Comparison of ENCODE assay signal across 10 cellular contexts in the genomic region with DNA sequence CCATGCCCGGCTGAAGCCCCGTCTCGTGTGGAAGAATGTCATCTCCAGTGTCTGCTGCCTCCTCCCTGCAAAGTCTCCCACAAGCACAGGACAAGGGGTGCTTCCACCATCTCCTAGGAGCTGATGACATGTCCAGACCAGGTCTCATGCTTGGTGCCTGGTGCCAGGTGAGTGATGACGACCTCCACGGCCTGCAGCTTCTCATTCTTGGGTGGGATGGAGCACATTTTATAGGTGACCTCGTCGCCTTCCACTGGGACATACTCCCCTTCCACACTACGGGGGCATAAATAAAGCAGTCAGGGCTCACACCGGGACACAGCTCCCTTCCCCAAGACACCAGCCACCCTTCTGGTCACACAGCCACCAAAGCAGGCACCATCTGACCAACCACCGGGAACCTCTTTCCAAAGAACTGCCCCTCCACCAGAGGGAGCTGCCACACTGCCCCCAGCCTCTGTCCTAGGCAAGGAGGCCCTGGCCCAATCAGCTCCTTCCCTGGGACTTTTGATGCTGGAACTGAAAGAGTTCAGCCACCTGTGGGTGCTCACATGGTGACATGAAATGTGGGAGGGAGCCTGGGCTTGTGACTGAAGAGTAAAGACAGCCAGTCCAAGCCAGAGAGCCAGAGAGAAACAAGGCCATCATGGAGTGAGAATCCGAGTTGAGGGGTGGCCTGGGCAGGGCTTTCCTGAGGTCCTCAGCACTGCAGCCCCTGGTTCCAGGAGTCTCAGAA. TPM values are rescaled to one million over a fixed set of nuclear protein-coding genes. Genes with fewer than 3 reads are reported as not detected.
DNase-seq lines count a peak whose midpoint lies in the region; ATAC-seq, FAIRE-seq and TF ChIP-seq lines count a peak whose summit lies in the region.
"Had no signal": no experiment of that assay in that cellular context is flagged by ENCODE, and none has a peak within 500 bp of the region (broad histone marks: within the 10 kb centered on the region; RNA-seq: fewer than 3 reads in every experiment).

No MANE protein-coding gene starts in this region.

- H3K4me3 Mint-ChIP-seq in natural killer cell treated with Interleukin-12 subunit alpha and Interleukin-12 subunit beta and Interleukin-15 and Interleukin-18, amount 100 ng/mL, for 72 hours, result no peak overlapping the region
- H3K4me3 Mint-ChIP-seq in natural killer cell, result no peak overlapping the region

- intact Hi-C loops in natural killer cell (cut with micrococcal nuclease) (no loop called here), upper lobe of right lung (cut with DNase I) (no loop called here)

- peaks cover 21% of the 10 kb centered on the region for H3K79me2 ChIP-seq in keratinocyte (ENCODE audit: control insufficient read depth, insufficient read depth, low read length)

- H3K36me3 ChIP-seq in keratinocyte (ENCODE audit: control insufficient read depth in 2 of 2, extremely low read depth in 1 of 2, insufficient read depth in 2 of 2, low read length in 2 of 2), result peaks cover 24 to 25% of the 10 kb centered on the region in 2 experiments
- peaks cover 58% of the 10 kb centered on the region for H3K36me3 ChIP-seq in upper lobe of right lung

- no peak for FAIRE-seq in keratinocyte (lab: Jason Lieb, UNC)

- H3K27ac ChIP-seq in keratinocyte (ENCODE audit: control insufficient read depth, insufficient read depth, low read length) (no peak overlapping the region), upper lobe of right lung (peak overlapping the region; percentile 24)
- H3K27ac ChIP-seq: tibial artery had no signal

- H3K27me3 ChIP-seq in keratinocyte (ENCODE audit: control insufficient read depth, extremely low read depth, insufficient read depth, low read length), result no peaks in the 10 kb centered on the region
- H3K27me3 ChIP-seq in upper lobe of right lung, result no peaks in the 10 kb centered on the region
- H3K27me3 ChIP-seq: tibial artery had no signal

- no peaks in the 10 kb centered on the region for H3K27me3 Mint-ChIP-seq in natural killer cell treated with Interleukin-12 subunit alpha and Interleukin-12 subunit beta and Interleukin-15 and Interleukin-18, amount 100 ng/mL, for 72 hours
- no peaks in the 10 kb centered on the region for H3K27me3 Mint-ChIP-seq in natural killer cell (ENCODE audit: low read depth in 2 of 2)

- H3K36me3 Mint-ChIP-seq in natural killer cell treated with Interleukin-12 subunit alpha and Interleukin-12 subunit beta and Interleukin-15 and Interleukin-18, amount 100 ng/mL, for 72 hours, result no peaks in the 10 kb centered on the region
- H3K36me3 Mint-ChIP-seq in natural killer cell, result no peaks in the 10 kb centered on the region

- no peaks in the 10 kb centered on the region for H3K9me3 ChIP-seq in keratinocyte (ENCODE audit: control insufficient read depth, low read depth, low read length)
- H3K9me3 ChIP-seq in upper lobe of right lung, result no peaks in the 10 kb centered on the region
- H3K9me3 ChIP-seq: tibial artery had no signal

- peaks cover 12 to 22% of the 10 kb centered on the region in 2 donors for H3K4me1 Mint-ChIP-seq in natural killer cell treated with Interleukin-12 subunit alpha and Interleukin-12 subunit beta and Interleukin-15 and Interleukin-18, amount 100 ng/mL, for 72 hours (ENCODE audit: low read depth in 2 of 2)
- H3K4me1 Mint-ChIP-seq in natural killer cell, result peaks cover 21 to 35% of the 10 kb centered on the region in 2 donors

- dilution Hi-C loops in keratinocyte (cut with MboI; ENCODE audit: extremely low pct_ligation_motif_present, low sequenced_read_pairs), result no loop called here

- H3K4me1 ChIP-seq in keratinocyte (ENCODE audit: control insufficient read depth, extremely low read depth, insufficient read depth, low read length), result peaks cover 11% of the 10 kb centered on the region
- H3K4me1 ChIP-seq in upper lobe of right lung, result peaks cover 23% of the 10 kb centered on the region

- ATAC-seq in natural killer cell treated with Interleukin-12 subunit alpha and Interleukin-12 subunit beta and Interleukin-15 and Interleukin-18, amount 100 ng/mL, for 72 hours, result no peak
- ATAC-seq in natural killer cell, result no peak
- ATAC-seq in upper lobe of right lung, result no peak
- no peak for ATAC-seq in GM19467 (IDR thresholded peaks at IDR 0.05; ENCODE audit: unreplicated experiment)

- H3K9me1 ChIP-seq in keratinocyte (ENCODE audit: control insufficient read depth, extremely low read depth, insufficient read depth, low read length), result no peaks in the 10 kb centered on the region

- H3K9ac ChIP-seq in keratinocyte (ENCODE audit: control insufficient read depth, extremely low read depth, insufficient read depth, low read length), result no peak overlapping the region

- no peak overlapping the region for H2AFZ ChIP-seq in keratinocyte (ENCODE audit: control insufficient read depth, low read length)

- H3K4me2 ChIP-seq in keratinocyte (ENCODE audit: control insufficient read depth, extremely low read depth, insufficient read depth, low read depth, low read length), result no peak overlapping the region

- H4K20me1 ChIP-seq in keratinocyte (ENCODE audit: control insufficient read depth, extremely low read depth, insufficient read depth, low read length), result no peaks in the 10 kb centered on the region

- H3K9me3 Mint-ChIP-seq in natural killer cell treated with Interleukin-12 subunit alpha and Interleukin-12 subunit beta and Interleukin-15 and Interleukin-18, amount 100 ng/mL, for 72 hours, result no peaks in the 10 kb centered on the region
- no peaks in the 10 kb centered on the region for H3K9me3 Mint-ChIP-seq in natural killer cell

- TF ChIP-seq CTCF in natural killer cell (IDR thresholded peaks at IDR 0.05), result no peak
- 0 out of 2 replicates have a peak, but pooled peaks have one; percentile 10 for TF ChIP-seq CTCF in WI38 (IDR thresholded peaks at IDR 0.05; ENCODE audit: low read depth, low read length)
- TF ChIP-seq CTCF in keratinocyte (optimal IDR thresholded peaks at IDR 0.05 in 1 of 3, IDR thresholded peaks at IDR 0.05 in 1 of 3, conservative IDR thresholded peaks at IDR 0.05 in 1 of 3; ENCODE audit: extremely low read depth in 1 of 3, insufficient read depth in 2 of 3, low read length in 3 of 3), result peak in 2 of 3 experiments; percentile 42
- TF ChIP-seq CTCF in upper lobe of right lung (IDR thresholded peaks at IDR 0.05), result peak; percentile 10

- peak; percentile 44 for DNase-seq in natural killer cell treated with Interleukin-12 subunit alpha and Interleukin-12 subunit beta and Interleukin-15 and Interleukin-18, amount 100 ng/mL, for 72 hours (ENCODE audit: low spot score)
- DNase-seq in natural killer cell (no peak), keratinocyte (ENCODE audit: low read depth, low spot score) (no peak), upper lobe of right lung (peak; percentile 35), NCI-H2029 treated with DMSO at 0.1 percent for 48 hours (lab: John Stamatoyannopoulos, UW) (no peak), NCI-H510A treated with DMSO at 0.1 percent for 48 hours (lab: John Stamatoyannopoulos, UW) (no peak)
- DNase-seq: NCI-H446 treated with DMSO at 0.1 percent for 48 hours had no signal

- H3K27ac Mint-ChIP-seq in natural killer cell treated with Interleukin-12 subunit alpha and Interleukin-12 subunit beta and Interleukin-15 and Interleukin-18, amount 100 ng/mL, for 72 hours, result peak overlapping the region in 1 of 2 donors; percentile 26
- H3K27ac Mint-ChIP-seq in natural killer cell, result peak overlapping the region in 1 of 2 donors; percentile 58

- H3K4me3 ChIP-seq in WI38 (ENCODE audit: low read depth, low read length) (no peak overlapping the region), keratinocyte (ENCODE audit: control insufficient read depth in 2 of 3, extremely low read depth in 1 of 3, insufficient read depth in 2 of 3, low read depth in 1 of 3, low read length in 3 of 3) (no peak overlapping the region), upper lobe of right lung (no peak overlapping the region)
- H3K4me3 ChIP-seq: tibial artery had no signal

RNA-seq across cellular contexts. Expression of a gene that starts 13.6 kb away (rescaled TPM):
- total RNA-seq in natural killer cell treated with Interleukin-12 subunit alpha and Interleukin-12 subunit beta and Interleukin-15 and Interleukin-18, amount 100 ng/mL, for 72 hours, result 10 to 100 TPM; 66.5 to 70.7 TPM
- 10 to 100 TPM; 59.0 to 70.0 (median 60.1) TPM for total RNA-seq in natural killer cell
- 61.9 to 90.8 TPM (median 88.4 TPM) in 3 replicates for polyA plus RNA-seq in keratinocyte
- 10.9 TPM for polyA plus RNA-seq in keratinocyte (2011; ENCODE audit: low read depth)
- 58.2 and 109 TPM in 2 replicates for polyA plus RNA-seq in keratinocyte (2011; cell fraction: cytosol; rRNA removed)
- 39.2 and 49.4 TPM in 2 replicates for polyA plus RNA-seq in keratinocyte (2011; cell fraction: nucleus; rRNA removed)
- 37.3 and 160 TPM in 2 replicates for polyA plus RNA-seq in keratinocyte (2012; ENCODE audit: low replicate concordance)
- 100 to 120 TPM (median 101 TPM) in 3 replicates for polyA minus RNA-seq in keratinocyte
- polyA minus RNA-seq in keratinocyte (2011; cell fraction: cytosol; rRNA and poly(A)+ RNA removed), result 138 TPM
- 17.3 and 24.8 TPM in 2 replicates for polyA minus RNA-seq in keratinocyte (2011; cell fraction: nucleus; rRNA and poly(A)+ RNA removed)
- total RNA-seq in upper lobe of right lung, result 103 TPM

RNA-seq across cellular contexts. Expression of a gene that starts 26.9 kb away (rescaled TPM):
- not detected for total RNA-seq in natural killer cell treated with Interleukin-12 subunit alpha and Interleukin-12 subunit beta and Interleukin-15 and Interleukin-18, amount 100 ng/mL, for 72 hours
- total RNA-seq in natural killer cell, result 1 to 10 TPM in 1 of 3 donors, under 1 TPM in 2; 0.21 to 1.1 (median 0.29) TPM
- polyA plus RNA-seq in keratinocyte, result not detected in 3 replicates
- not detected for polyA plus RNA-seq in keratinocyte (2011; ENCODE audit: low read depth)
- polyA plus RNA-seq in keratinocyte (2011; cell fraction: cytosol; rRNA removed), result not detected in 2 replicates
- not detected in 2 replicates for polyA plus RNA-seq in keratinocyte (2011; cell fraction: nucleus; rRNA removed)
- not detected in 2 replicates for polyA plus RNA-seq in keratinocyte (2012; ENCODE audit: low replicate concordance)
- polyA minus RNA-seq in keratinocyte, result not detected in 3 replicates
- not detected for polyA minus RNA-seq in keratinocyte (2011; cell fraction: cytosol; rRNA and poly(A)+ RNA removed)
- not detected in 2 replicates for polyA minus RNA-seq in keratinocyte (2011; cell fraction: nucleus; rRNA and poly(A)+ RNA removed)
- total RNA-seq in upper lobe of right lung, result not detected

RNA-seq across cellular contexts. Expression of a gene that starts 57.6 kb away (rescaled TPM):
- total RNA-seq in natural killer cell treated with Interleukin-12 subunit alpha and Interleukin-12 subunit beta and Interleukin-15 and Interleukin-18, amount 100 ng/mL, for 72 hours, result 100 to 1,000 TPM in 1 of 2 donors, 10 to 100 TPM in 1; 61.6 to 105 TPM
- 10 to 100 TPM; 33.4 to 37.6 (median 36.4) TPM for total RNA-seq in natural killer cell
- polyA plus RNA-seq in keratinocyte, result 30.2 to 48.6 TPM (median 38.6 TPM) in 3 replicates
- polyA plus RNA-seq in keratinocyte (2011; ENCODE audit: low read depth), result 84.5 TPM
- 28.6 and 29.3 TPM in 2 replicates for polyA plus RNA-seq in keratinocyte (2011; cell fraction: cytosol; rRNA removed)
- 45.1 and 48.1 TPM in 2 replicates for polyA plus RNA-seq in keratinocyte (2011; cell fraction: nucleus; rRNA removed)
- polyA plus RNA-seq in keratinocyte (2012; ENCODE audit: low replicate concordance), result 25.7 and 49.3 TPM in 2 replicates
- polyA minus RNA-seq in keratinocyte, result 10.7 to 20.5 TPM (median 17.0 TPM) in 3 replicates
- 17.3 TPM for polyA minus RNA-seq in keratinocyte (2011; cell fraction: cytosol; rRNA and poly(A)+ RNA removed)
- polyA minus RNA-seq in keratinocyte (2011; cell fraction: nucleus; rRNA and poly(A)+ RNA removed), result 13.1 and 27.4 TPM in 2 replicates
- 36.8 TPM for total RNA-seq in upper lobe of right lung

RNA-seq across cellular contexts. Expression of a gene that starts 57.8 kb away (rescaled TPM):
- total RNA-seq in natural killer cell treated with Interleukin-12 subunit alpha and Interleukin-12 subunit beta and Interleukin-15 and Interleukin-18, amount 100 ng/mL, for 72 hours, result 10 to 100 TPM; 11.8 to 12.1 TPM
- total RNA-seq in natural killer cell, result 1 to 10 TPM; 3.0 to 5.2 (median 4.1) TPM
- polyA plus RNA-seq in keratinocyte, result 7.8 to 9.8 TPM (median 8.1 TPM) in 3 replicates
- 6.5 TPM for polyA plus RNA-seq in keratinocyte (2011; ENCODE audit: low read depth)
- 6.0 and 7.3 TPM in 2 replicates for polyA plus RNA-seq in keratinocyte (2011; cell fraction: cytosol; rRNA removed)
- polyA plus RNA-seq in keratinocyte (2011; cell fraction: nucleus; rRNA removed), result 11.9 and 14.2 TPM in 2 replicates
- 8.5 and 13.3 TPM in 2 replicates for polyA plus RNA-seq in keratinocyte (2012; ENCODE audit: low replicate concordance)
- polyA minus RNA-seq in keratinocyte, result 2.4 to 5.2 TPM (median 2.8 TPM) in 3 replicates
- 1.3 TPM for polyA minus RNA-seq in keratinocyte (2011; cell fraction: cytosol; rRNA and poly(A)+ RNA removed)
- polyA minus RNA-seq in keratinocyte (2011; cell fraction: nucleus; rRNA and poly(A)+ RNA removed), result 1.8 and 1.9 TPM in 2 replicates
- total RNA-seq in upper lobe of right lung, result 9.1 TPM

Comparison
In these comparisons a context has a peak if more than half of its experiments do, and no peak if none do; other contexts are left out.
1. DNase-seq: peak in natural killer cell treated with Interleukin-12 subunit alpha and Interleukin-12 subunit beta and Interleukin-15 and Interleukin-18, amount 100 ng/mL, for 72 hours (single experiment) and upper lobe of right lung (single experiment); none in natural killer cell (single experiment), keratinocyte (single experiment), NCI-H2029 treated with DMSO at 0.1 percent for 48 hours (single experiment) and NCI-H510A treated with DMSO at 0.1 percent for 48 hours (single experiment).